ENCODE assay signal across 27 cellular contexts in the genomic region with DNA sequence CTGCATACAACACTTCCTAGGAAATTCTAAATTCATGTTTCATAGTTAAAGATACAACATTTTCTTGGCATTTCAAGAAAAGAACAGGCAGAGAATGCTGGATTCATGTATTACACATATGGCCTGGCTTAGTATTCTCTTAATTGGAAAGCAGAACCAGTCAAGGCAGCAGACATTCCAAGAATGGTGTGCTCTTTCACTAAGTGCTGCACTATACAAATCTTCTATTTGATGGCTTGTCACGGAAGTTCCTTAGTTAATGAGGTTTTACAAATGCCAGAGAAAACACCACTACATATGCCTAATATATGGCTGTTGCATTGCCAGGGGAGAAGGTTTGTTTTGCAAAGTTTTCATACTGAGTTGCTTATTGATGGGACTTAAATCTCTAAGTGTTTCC.
"Had no signal": no experiment of that assay in that cellular context is flagged by ENCODE, and none has a peak within 500 bp of the region (broad histone marks: within the 10 kb centered on the region; RNA-seq: fewer than 3 reads in every experiment).

No MANE protein-coding gene starts in this region.

- H3K36me3 ChIP-seq: gastrocnemius medialis, neural progenitor cell, prostate gland, right atrium auricular region, suprapubic skin, transverse colon, upper lobe of right lung, uterus had no signal

- H3K27ac Mint-ChIP-seq: endodermal cell; memory B cell; natural killer cell treated with Interleukin-12 subunit alpha and Interleukin-12 subunit beta and Interleukin-15 and Interleukin-18, amount 100 ng/mL, for 72 hours; neural progenitor cell; stimulated activated naive CD8-positive, alpha-beta T cell treated with anti-CD3 and anti-CD28 coated beads, Interleukin-15, Interleukin-2, amounts not matched to agents 100 ng/mL and 50 ng/mL, for 24 hours had no signal

- H3K4me2 ChIP-seq: neural progenitor cell, smooth muscle cell had no signal

- H3K9me3 ChIP-seq: gastrocnemius medialis, prostate gland, right atrium auricular region, suprapubic skin, transverse colon, upper lobe of right lung, uterus had no signal

- H3K9me3 Mint-ChIP-seq: endodermal cell, memory B cell, neural progenitor cell had no signal

- H3K4me1 ChIP-seq: gastrocnemius medialis, neural progenitor cell, prostate gland, transverse colon, upper lobe of right lung, uterus had no signal

- H3K9ac ChIP-seq: neural progenitor cell had no signal

- H3K36me3 Mint-ChIP-seq: memory B cell; natural killer cell treated with Interleukin-12 subunit alpha and Interleukin-12 subunit beta and Interleukin-15 and Interleukin-18, amount 100 ng/mL, for 72 hours; neural progenitor cell had no signal

- H3K27ac ChIP-seq: dorsolateral prefrontal cortex, epithelial cell of prostate, gastrocnemius medialis, neural progenitor cell, prostate gland, right atrium auricular region, suprapubic skin, transverse colon, upper lobe of right lung, uterus had no signal

- H3K4me3 Mint-ChIP-seq: endodermal cell; memory B cell; natural killer cell treated with Interleukin-12 subunit alpha and Interleukin-12 subunit beta and Interleukin-15 and Interleukin-18, amount 100 ng/mL, for 72 hours; neural progenitor cell; stimulated activated naive CD8-positive, alpha-beta T cell treated with anti-CD3 and anti-CD28 coated beads, Interleukin-15, Interleukin-2, amounts not matched to agents 100 ng/mL and 50 ng/mL, for 24 hours had no signal

- ATAC-seq: esophagus mucosa; gastrocnemius medialis; left lobe of liver; natural killer cell treated with Interleukin-12 subunit alpha and Interleukin-12 subunit beta and Interleukin-15 and Interleukin-18, amount 100 ng/mL, for 72 hours; sciatic nerve; upper lobe of right lung had no signal

- H3K4me1 Mint-ChIP-seq: endodermal cell, neural progenitor cell had no signal

- H3K27me3 ChIP-seq: dorsolateral prefrontal cortex, gastrocnemius medialis, neural progenitor cell, right atrium auricular region, suprapubic skin, transverse colon, upper lobe of right lung, uterus had no signal

- H2AFZ ChIP-seq: neural progenitor cell had no signal

- DNase-seq: dorsolateral prefrontal cortex; effector CD4-positive, alpha-beta T cell; endodermal cell; foreskin fibroblast; gastrocnemius medialis; head of caudate nucleus; nucleus accumbens; stimulated activated CD4-positive, alpha-beta T cell treated with anti-CD3 and anti-CD28 coated beads, Interleukin-12 subunit alpha, Interleukin-12 subunit beta, amount 100 ng/mL, for 4 hours; stimulated activated CD4-positive, alpha-beta T cell treated with anti-CD3 and anti-CD28 coated beads, Interleukin-1b, Interleukin-23, amount 100 ng/mL, for 48 hours; stimulated activated CD4-positive, alpha-beta T cell treated with anti-CD3 and anti-CD28 coated beads, Interleukin-4, amount 100 ng/mL, for 1 hour; stimulated activated CD8-positive, alpha-beta memory T cell treated with anti-CD3 and anti-CD28 coated beads, Interleukin-4, amount 100 ng/mL, for 48 hours; transverse colon; upper lobe of right lung; uterus had no signal

- H3K27me3 Mint-ChIP-seq: memory B cell; stimulated activated naive CD8-positive, alpha-beta T cell treated with anti-CD3 and anti-CD28 coated beads, Interleukin-15, Interleukin-2, amounts not matched to agents 100 ng/mL and 50 ng/mL, for 24 hours had no signal

- H3K4me3 ChIP-seq: dorsolateral prefrontal cortex, gastrocnemius medialis, lung, neural progenitor cell, prostate gland, right atrium auricular region, smooth muscle cell, suprapubic skin, transverse colon, upper lobe of right lung, uterus had no signal
